Comparison of ENCODE assay signal across 11 cellular contexts in the genomic region with DNA sequence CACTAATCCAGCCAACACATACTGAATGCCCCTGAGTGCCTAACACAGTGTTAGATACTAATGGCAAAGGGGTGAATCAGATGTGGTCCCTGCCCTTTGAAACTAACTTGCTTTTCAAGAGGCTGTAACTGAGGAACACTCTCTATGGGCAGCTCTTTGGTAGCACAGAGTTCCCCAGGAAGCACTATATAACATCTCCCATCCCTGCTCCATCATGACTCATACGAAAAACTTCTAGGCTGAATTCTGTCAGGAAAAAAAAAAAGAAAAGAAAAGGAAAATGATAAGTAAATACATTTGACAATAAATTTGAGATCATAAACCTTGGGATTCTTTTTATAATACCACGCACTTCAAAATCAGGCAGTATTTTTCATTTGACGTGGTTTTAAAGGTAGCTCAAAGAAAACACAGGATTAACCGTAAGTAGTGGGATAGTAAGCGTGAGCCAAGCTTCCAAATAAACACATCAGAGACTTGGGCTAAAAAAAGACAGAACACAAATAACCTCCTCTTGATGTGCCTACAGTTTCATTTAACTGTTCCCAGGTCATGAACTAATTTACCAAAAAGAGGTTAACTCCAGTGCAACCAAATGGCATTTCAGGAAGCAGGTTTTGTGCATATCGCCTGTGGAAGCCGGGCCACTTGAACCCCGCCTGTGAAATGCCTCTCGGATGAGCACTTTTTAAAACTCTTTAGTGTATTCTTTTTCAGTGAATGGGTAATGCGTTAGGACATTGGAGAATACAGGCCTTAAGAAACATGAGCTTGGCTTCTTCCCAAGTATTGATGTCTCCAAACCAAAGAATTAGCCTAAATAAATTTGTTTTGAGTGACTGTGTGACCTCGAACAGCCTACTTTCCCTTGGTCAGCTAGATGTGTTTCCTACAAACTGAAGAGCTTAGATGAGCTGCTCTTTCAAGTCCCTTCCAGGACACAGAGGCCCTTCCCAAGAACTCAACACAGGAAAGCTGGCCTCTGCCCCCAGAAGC. TPM values are rescaled to one million over a fixed set of nuclear protein-coding genes. Genes with fewer than 3 reads are reported as not detected.
DNase-seq lines count a peak whose midpoint lies in the region; ATAC-seq and TF ChIP-seq lines count a peak whose summit lies in the region.
"Had no signal": no experiment of that assay in that cellular context is flagged by ENCODE, and none has a peak within 500 bp of the region (broad histone marks: within the 10 kb centered on the region; RNA-seq: fewer than 3 reads in every experiment).

No MANE protein-coding gene starts in this region.

- no peaks in the 10 kb centered on the region for H3K27me3 ChIP-seq in thoracic aorta (replicated peaks; ENCODE audit: insufficient read depth)

- in situ Hi-C loops in astrocyte of the spinal cord (cut with HindIII; ENCODE audit: low sequenced_read_pairs), result loop anchor here (25.0 kb wide), 1 partner anchor 844 kb away; the partner anchor contains the start of gene OSR1

- DNase-seq in HS-5 (ENCODE audit: low read depth) (peak; percentile 47), astrocyte of the spinal cord (ENCODE audit: low read depth, low spot score) (peak; percentile 73), kidney glomerular epithelial cell (lab: John Stamatoyannopoulos, UW) (peak; percentile 31), thoracic aorta (ENCODE audit: low spot score) (no peak), DMS153 (lab: John Stamatoyannopoulos, UW) (no peak), NCI-H1694 (lab: John Stamatoyannopoulos, UW) (no peak), NCI-H146 treated with DMSO at 0.1 percent for 48 hours (lab: John Stamatoyannopoulos, UW; ENCODE audit: unreplicated experiment) (no peak)
- DNase-seq: amygdala, DMS79 treated with DMSO at 0.1 percent for 48 hours, mammary epithelial cell, NCI-H2081 had no signal

- TF ChIP-seq CTCF in astrocyte of the spinal cord (IDR thresholded peaks at IDR 0.05; ENCODE audit: low read depth, low read length) (no peak), thoracic aorta (IDR thresholded peaks at IDR 0.05) (no peak)

- H3K9me3 ChIP-seq in thoracic aorta, result no peaks in the 10 kb centered on the region

- no peaks in the 10 kb centered on the region for H3K36me3 ChIP-seq in thoracic aorta

- H3K4me1 ChIP-seq in thoracic aorta (ENCODE audit: control insufficient read depth in 1 of 2, low read depth in 2 of 2), result peaks cover 19 to 72% of the 10 kb centered on the region in 2 donors

- H3K4me3 ChIP-seq in astrocyte of the spinal cord (ENCODE audit: low read depth, low read length) (no peak overlapping the region), thoracic aorta (peak overlapping the region; percentile 46)

- H3K27ac ChIP-seq in thoracic aorta, result peak overlapping the region; percentile 62 to 68

- ATAC-seq in thoracic aorta (ENCODE audit: insufficient number of reproducible peaks, low FRiP score, low read depth), result peak; percentile 53

RNA-seq across cellular contexts. Expression of gene RDH14, which starts 42.0 kb away (rescaled TPM):
- 10 to 100 TPM; 25.7 to 40.8 TPM for total RNA-seq in thoracic aorta

Comparison
In these comparisons a context has a peak if more than half of its experiments do, and no peak if none do; other contexts are left out.
1. DNase-seq: peak in HS-5 (single experiment), astrocyte of the spinal cord (single experiment) and kidney glomerular epithelial cell (single experiment); none in thoracic aorta (single experiment), DMS153 (single experiment), NCI-H1694 (single experiment) and NCI-H146 treated with DMSO at 0.1 percent for 48 hours (single experiment).